ENCODE assay signal across 16 cellular contexts in the genomic region with DNA sequence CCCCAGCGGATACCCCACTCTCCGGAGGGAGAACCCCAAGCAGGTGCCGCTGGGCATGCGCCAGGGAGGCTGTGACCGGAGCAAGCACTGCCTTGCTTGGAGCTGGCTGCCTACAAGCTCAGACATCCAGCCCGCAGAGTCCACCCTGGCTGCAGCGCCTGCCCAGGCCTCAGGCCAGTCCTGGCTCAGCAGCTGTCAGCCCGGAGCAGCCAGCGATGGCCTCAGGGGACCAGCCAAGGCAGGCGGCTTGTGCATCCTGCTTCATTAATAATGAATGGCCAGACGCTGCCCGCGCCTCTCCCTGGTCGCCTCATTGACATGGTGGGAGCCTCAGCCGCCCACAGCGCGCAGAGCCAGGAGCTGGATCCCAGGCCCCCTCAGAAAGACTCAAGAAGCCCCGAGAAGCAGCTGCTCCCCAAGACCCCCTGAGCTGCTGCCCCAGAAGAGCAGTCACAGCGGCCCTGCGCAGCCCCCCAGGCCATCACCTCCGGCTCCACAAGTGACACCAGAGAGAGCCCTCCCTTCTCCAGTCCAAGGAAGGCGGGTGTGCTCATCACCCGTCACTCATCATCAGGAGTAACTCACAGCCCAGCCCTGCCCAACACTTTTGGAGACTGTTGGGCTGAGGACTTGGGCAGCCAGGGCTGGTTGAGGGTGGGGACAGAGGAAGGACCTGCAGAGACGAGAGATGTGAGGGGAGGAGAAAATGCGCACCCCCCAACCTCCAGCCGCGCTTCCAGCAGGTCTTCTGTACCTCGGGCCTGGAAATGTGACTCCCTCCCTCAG.
"Had no signal": no experiment of that assay in that cellular context is flagged by ENCODE, and none has a peak within 500 bp of the region (broad histone marks: within the 10 kb centered on the region; RNA-seq: fewer than 3 reads in every experiment).

No MANE protein-coding gene starts in this region.

- H3K9me3 ChIP-seq: breast epithelium, right lobe of liver, thoracic aorta, upper lobe of right lung had no signal

- H3K36me3 ChIP-seq: breast epithelium, right lobe of liver, thoracic aorta, upper lobe of right lung had no signal

- ATAC-seq: activated CD4-positive, CD25-positive, alpha-beta regulatory T cell treated with anti-CD3 and anti-CD28 coated beads, Interleukin-2, amount 50 U/mL, for 24 hours; activated CD8-positive, alpha-beta T cell treated with anti-CD3 and anti-CD28 coated beads, Interleukin-2, amount 10 ng/mL, durations not matched to agents 7 days and 5 days; activated T-cell treated with anti-CD3 and anti-CD28 coated beads, Interleukin-2, amount 50 U/mL, for 4 hours; left colon; right lobe of liver; stimulated activated naive B cell treated with anti-CD40 and anti-IgM and Interleukin-4, amounts not matched to agents 10 μg/mL and 1 μg/mL and 100 μg/mL, for 72 hours; upper lobe of right lung had no signal

- H3K4me3 ChIP-seq: breast epithelium, lung, right lobe of liver, smooth muscle cell, thoracic aorta, upper lobe of right lung had no signal

- H3K4me1 ChIP-seq: breast epithelium, right lobe of liver, upper lobe of right lung had no signal

- H3K4me2 ChIP-seq: smooth muscle cell had no signal

- H3K27ac ChIP-seq: breast epithelium, right lobe of liver, thoracic aorta, upper lobe of right lung had no signal

- H3K27me3 ChIP-seq: breast epithelium, right lobe of liver, upper lobe of right lung had no signal

- DNase-seq: activated CD4-positive, alpha-beta T cell treated with anti-CD3 and anti-CD28 coated beads, Interleukin-2, amount 10 ng/mL, durations not matched to agents 7 days and 5 days; activated CD8-positive, alpha-beta T cell treated with anti-CD3 and anti-CD28 coated beads, Interleukin-2, amount 10 ng/mL, durations not matched to agents 7 days and 5 days; activated T-cell treated with anti-CD3 and anti-CD28 coated beads, Interleukin-2, amount 50 U/mL, for 4 hours; cerebellar nuclear complex; effector CD8-positive, alpha-beta T cell; hippocampal formation; left colon; stimulated activated CD4-positive, alpha-beta T cell treated with anti-CD3 and anti-CD28 coated beads, Interleukin-4, amount 100 ng/mL, for 1 hour; stimulated activated naive B cell treated with anti-CD40 and anti-IgM and Interleukin-4, amounts not matched to agents 10 μg/mL and 1 μg/mL and 100 μg/mL, for 72 hours; upper lobe of right lung had no signal
